Comparison of ENCODE assay signal across 16 cellular contexts in the genomic region with DNA sequence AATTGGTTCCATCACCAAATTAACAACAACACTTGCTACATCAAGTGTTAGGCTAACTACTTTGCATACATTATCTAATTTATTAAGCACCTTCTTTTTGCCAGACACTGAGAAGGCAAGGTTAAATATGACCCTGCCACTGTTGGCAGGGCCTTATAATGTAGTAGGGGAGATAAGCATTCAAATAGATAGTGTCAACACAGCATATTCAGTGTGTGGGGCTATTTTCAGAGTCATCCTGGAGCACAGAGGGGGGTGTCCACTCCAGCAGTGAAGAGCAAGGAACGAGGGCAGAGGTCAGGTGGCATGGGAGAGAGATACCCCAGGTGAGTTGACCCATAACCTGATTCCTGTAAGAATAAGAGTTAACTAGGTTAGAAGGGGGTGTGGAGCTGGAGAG.
DNase-seq lines count a peak whose midpoint lies in the region; ATAC-seq, FAIRE-seq and TF ChIP-seq lines count a peak whose summit lies in the region.
"Had no signal": no experiment of that assay in that cellular context is flagged by ENCODE, and none has a peak within 500 bp of the region (broad histone marks: within the 10 kb centered on the region; RNA-seq: fewer than 3 reads in every experiment).

No MANE protein-coding gene starts in this region.

- peak overlapping the region; percentile 70 for H3K4me2 ChIP-seq in astrocyte (ENCODE audit: low read length)
- H3K4me2 ChIP-seq in smooth muscle cell: peak overlapping the region; percentile 67

- peak overlapping the region; percentile 9 for H3K4me3 Mint-ChIP-seq in astrocyte (ENCODE audit: unreplicated experiment)
- H3K4me3 Mint-ChIP-seq: activated B cell treated with CpG ODN at 0.5 μM for 24 hours, B cell, mesothelial cell of epicardium had no signal

- H3K9ac ChIP-seq in astrocyte (ENCODE audit: low read length) (peak overlapping the region; percentile 69), smooth muscle cell (ENCODE audit: low read depth) (peak overlapping the region; percentile 91)

- H4K20me1 ChIP-seq in astrocyte (ENCODE audit: insufficient read depth, low read length): no peaks in the 10 kb centered on the region
- H4K20me1 ChIP-seq in smooth muscle cell (ENCODE audit: low read depth): no peaks in the 10 kb centered on the region

- TF ChIP-seq CTCF in right atrium auricular region (IDR thresholded peaks at IDR 0.05) (no peak), astrocyte (IDR thresholded peaks at IDR 0.05; ENCODE audit: insufficient read depth, low read depth, low read length) (no peak), smooth muscle cell (IDR thresholded peaks at IDR 0.05; ENCODE audit: borderline replicate concordance, insufficient read depth, poor library complexity, severe bottlenecking) (no peak)

- H3K27ac ChIP-seq in right atrium auricular region (no peak overlapping the region), astrocyte (ENCODE audit: low read depth, low read length) (peak overlapping the region; percentile 91), smooth muscle cell (ENCODE audit: low read depth) (peak overlapping the region; percentile 100)
- H3K27ac ChIP-seq: suprapubic skin had no signal

- H3K36me3 ChIP-seq in right atrium auricular region: no peaks in the 10 kb centered on the region
- H3K36me3 ChIP-seq in astrocyte (ENCODE audit: insufficient read depth, low read length): no peaks in the 10 kb centered on the region
- H3K36me3 ChIP-seq in smooth muscle cell (ENCODE audit: low read depth): no peaks in the 10 kb centered on the region
- H3K36me3 ChIP-seq: suprapubic skin had no signal

- FAIRE-seq in astrocyte (lab: Jason Lieb, UNC): peak; percentile 39
- FAIRE-seq: bronchial epithelial cell, frontal cortex had no signal

- H2AFZ ChIP-seq in astrocyte (ENCODE audit: low read depth, low read length) (no peak overlapping the region), smooth muscle cell (ENCODE audit: low read depth) (no peak overlapping the region)

- intact Hi-C loops in Right ventricle myocardium inferior (cut with DNase I): loop anchor here (10.0 kb wide), 1 partner anchor 288 kb away; no protein-coding TSS in a partner anchor
- intact Hi-C loops in left colon (cut with DNase I, micrococcal nuclease): no loop called here

- peaks cover 0 to 5% of the 10 kb centered on the region in 2 donors for H3K4me1 ChIP-seq in right atrium auricular region
- H3K4me1 ChIP-seq in astrocyte (ENCODE audit: insufficient read depth, low read length): peaks cover 41% of the 10 kb centered on the region
- H3K4me1 ChIP-seq in smooth muscle cell (ENCODE audit: low read depth): peaks cover 12% of the 10 kb centered on the region
- H3K4me1 ChIP-seq: suprapubic skin had no signal

- ATAC-seq in Right ventricle myocardium inferior: peak; percentile 86
- ATAC-seq in HG02981 (IDR thresholded peaks at IDR 0.05; ENCODE audit: unreplicated experiment): peak; percentile 19
- no peak for ATAC-seq in left colon

- DNase-seq in Right ventricle myocardium inferior (ENCODE audit: missing footprints): no peak
- DNase-seq in right atrium auricular region (ENCODE audit: low spot score): no peak
- peak; percentile 4 for DNase-seq in astrocyte (ENCODE audit: low read depth)
- DNase-seq in smooth muscle cell (lab: John Stamatoyannopoulos, UW; ENCODE audit: unreplicated experiment): no peak
- DNase-seq in left colon: no peak
- DNase-seq in SK-N-DZ (ENCODE audit: low spot score): no peak
- no peak for DNase-seq in KBM-7
- DNase-seq: activated B cell treated with CpG ODN at 0.5 μM for 24 hours, NCI-H187, occipital lobe had no signal

- 71% methylated on average over 1 of the region's 1 CpG for WGBS in smooth muscle cell (ENCODE audit: low lambda C conversion rate)

- peaks cover 5% of the 10 kb centered on the region for H3K36me3 Mint-ChIP-seq in astrocyte (ENCODE audit: low read depth, unreplicated experiment)

- in situ Hi-C loops in KBM-7 (cut with MboI; ENCODE audit: low pct_unique_long_range_greater_than_20kb, low sequenced_read_pairs): no loop called here

- H3K9me3 ChIP-seq in right atrium auricular region (peaks cover 0 to 4% of the 10 kb centered on the region in 2 donors), astrocyte (ENCODE audit: insufficient read depth, low read depth, low read length) (no peaks in the 10 kb centered on the region), smooth muscle cell (replicated peaks; ENCODE audit: low read depth) (no peaks in the 10 kb centered on the region)
- H3K9me3 ChIP-seq: suprapubic skin had no signal

- H3K27ac Mint-ChIP-seq in astrocyte (ENCODE audit: unreplicated experiment): peak overlapping the region; percentile 99
- H3K27ac Mint-ChIP-seq: activated B cell treated with CpG ODN at 0.5 μM for 24 hours, B cell, mesothelial cell of epicardium had no signal

- H3K79me2 ChIP-seq in astrocyte (ENCODE audit: insufficient read depth, low read length): no peaks in the 10 kb centered on the region
- no peaks in the 10 kb centered on the region for H3K79me2 ChIP-seq in smooth muscle cell (ENCODE audit: low read depth)

- no peaks in the 10 kb centered on the region for H3K27me3 Mint-ChIP-seq in astrocyte (ENCODE audit: low read depth, unreplicated experiment)
- H3K27me3 Mint-ChIP-seq: activated B cell treated with CpG ODN at 0.5 μM for 24 hours, B cell had no signal

- no peaks in the 10 kb centered on the region for H3K9me3 Mint-ChIP-seq in astrocyte (ENCODE audit: unreplicated experiment)
- H3K9me3 Mint-ChIP-seq: activated B cell treated with CpG ODN at 0.5 μM for 24 hours had no signal

- H3K27me3 ChIP-seq in right atrium auricular region: no peaks in the 10 kb centered on the region
- no peaks in the 10 kb centered on the region for H3K27me3 ChIP-seq in astrocyte (ENCODE audit: insufficient read depth, low read length)
- no peaks in the 10 kb centered on the region for H3K27me3 ChIP-seq in smooth muscle cell (ENCODE audit: low read depth)
- H3K27me3 ChIP-seq: suprapubic skin had no signal

- H3K4me3 ChIP-seq in right atrium auricular region: no peak overlapping the region
- H3K4me3 ChIP-seq in astrocyte (ENCODE audit: insufficient read depth, low read depth, low read length): no peak overlapping the region
- no peak overlapping the region for H3K4me3 ChIP-seq in smooth muscle cell
- H3K4me3 ChIP-seq: suprapubic skin had no signal

- peaks cover 8% of the 10 kb centered on the region for H3F3A ChIP-seq in smooth muscle cell (ENCODE audit: low read depth)

- peaks cover 68% of the 10 kb centered on the region for H3K4me1 Mint-ChIP-seq in astrocyte (ENCODE audit: low read depth, unreplicated experiment)
- H3K4me1 Mint-ChIP-seq: B cell had no signal

Comparison
In these comparisons a context has a peak if more than half of its experiments do, and no peak if none do; other contexts are left out.
1. H3K27ac ChIP-seq: peak in astrocyte (single experiment) and smooth muscle cell (single experiment); none in right atrium auricular region (0 of 2).